ENCODE assay signal across 8 cellular contexts in the genomic region with DNA sequence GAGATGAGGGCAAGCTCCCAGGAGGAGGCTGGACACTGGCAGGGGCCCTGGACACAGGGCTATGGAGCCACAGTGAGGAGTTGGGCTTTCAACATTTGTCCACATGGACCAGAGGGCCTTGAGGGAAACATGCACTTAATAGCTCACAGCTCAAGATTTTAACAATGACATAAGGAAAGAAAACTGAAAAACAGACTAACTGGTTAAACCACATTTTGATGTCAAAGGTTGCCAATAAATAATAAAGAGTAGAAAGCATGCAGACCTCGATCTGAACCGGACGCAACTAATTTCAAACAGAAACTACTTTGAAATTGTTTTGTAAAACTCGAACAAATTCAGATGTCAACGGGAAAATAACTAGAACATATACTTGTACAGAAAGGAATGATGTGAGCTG. TPM values are rescaled to one million over a fixed set of nuclear protein-coding genes. Genes with fewer than 3 reads are reported as not detected.
DNase-seq lines count a peak whose midpoint lies in the region; ATAC-seq and TF ChIP-seq lines count a peak whose summit lies in the region.
"Not testable (repeated sequence)": the region's sequence is repeated elsewhere in the genome, so short reads cannot be mapped to it uniquely, and the experiment has no call there.

No MANE protein-coding gene starts in this region.

- H3K27ac ChIP-seq in trophoblast cell (ENCODE audit: low read depth, low read length) = peak overlapping the region; percentile 85

- not testable (repeated sequence) for DNase-seq in Calu3; WTC11 (ENCODE audit: low spot score); activated T-helper 2 cell treated with anti-CD3 and anti-CD28 coated beads, Interferon-gamma antibody, Interleukin-2, Interleukin-4, amounts not matched to agents 10 μg/mL and 5 μg/mL and 100 μg/mL, durations not matched to agents 14 hours and 24 hours and 36 hours (ENCODE audit: low spot score); central memory CD8-positive, alpha-beta T cell (ENCODE audit: low spot score in 2 of 2); type B pancreatic cell (ENCODE audit: extremely low spot score, unreplicated experiment)
- DNase-seq in OCI-M1 (lab: John Stamatoyannopoulos, UW) (peak; percentile 36), fibroblast of villous mesenchyme (ENCODE audit: low read depth) (peak; percentile 44), trophoblast cell (peak; percentile 25 to 94)

- not testable (repeated sequence) for H4K12ac ChIP-seq in trophoblast cell (ENCODE audit: low read depth, low read length)

- not testable (repeated sequence) for H3K79me2 ChIP-seq in trophoblast cell (ENCODE audit: control insufficient read depth, insufficient read depth, low read length, poor library complexity)

- not testable (repeated sequence) for H3K4me2 ChIP-seq in trophoblast cell (ENCODE audit: low read length)

- H2BK12ac ChIP-seq in trophoblast cell (ENCODE audit: low read length) = not testable (repeated sequence)

- H3K4me1 Mint-ChIP-seq in Calu3 (ENCODE audit: low read depth, unreplicated experiment) (peaks cover 42% of the 10 kb centered on the region), WTC11 (peaks cover 19% of the 10 kb centered on the region), type B pancreatic cell (ENCODE audit: unreplicated experiment) (peaks cover 27% of the 10 kb centered on the region)
- peaks cover 28% of the 10 kb centered on the region for H3K4me1 Mint-ChIP-seq in activated T-helper 2 cell treated with anti-CD3 and anti-CD28 coated beads, Interferon-gamma antibody, Interleukin-2, Interleukin-4, amounts not matched to agents 10 μg/mL and 5 μg/mL and 100 μg/mL, durations not matched to agents 14 hours and 24 hours and 36 hours (ENCODE audit: low read depth)
- H3K4me1 Mint-ChIP-seq in central memory CD8-positive, alpha-beta T cell = peaks cover 32% of the 10 kb centered on the region

- no CpG with 5 or more reads among the region's 5 CpGs for WGBS in trophoblast cell (ENCODE audit: extremely low coverage, insufficient coverage, insufficient read length)

- peak overlapping the region; percentile 94 for H3K27ac Mint-ChIP-seq in Calu3 (ENCODE audit: unreplicated experiment)
- peak overlapping the region; percentile 21; the same call in 1 of the 2 replicates for H3K27ac Mint-ChIP-seq in WTC11
- H3K27ac Mint-ChIP-seq in activated T-helper 2 cell treated with anti-CD3 and anti-CD28 coated beads, Interferon-gamma antibody, Interleukin-2, Interleukin-4, amounts not matched to agents 10 μg/mL and 5 μg/mL and 100 μg/mL, durations not matched to agents 14 hours and 24 hours and 36 hours = peak overlapping the region; percentile 44
- peak overlapping the region; percentile 20 for H3K27ac Mint-ChIP-seq in central memory CD8-positive, alpha-beta T cell (ENCODE audit: low read depth)
- H3K27ac Mint-ChIP-seq in type B pancreatic cell = peak overlapping the region; percentile 98

- not testable (repeated sequence) for H3K18ac ChIP-seq in trophoblast cell (ENCODE audit: low read length)

- H3K9ac ChIP-seq in trophoblast cell (ENCODE audit: low read length) = not testable (repeated sequence)

- not testable (repeated sequence) for H3K14ac ChIP-seq in trophoblast cell (ENCODE audit: low read length)

- H3K4me3 ChIP-seq in fibroblast of villous mesenchyme (ENCODE audit: low read depth, low read length); trophoblast cell (ENCODE audit: low read depth, low read length): not testable (repeated sequence)

- H4K91ac ChIP-seq in trophoblast cell (ENCODE audit: low read depth, low read length) = not testable (repeated sequence)

- peak overlapping the region; percentile 35 for H2BK5ac ChIP-seq in trophoblast cell (ENCODE audit: low read depth, low read length, poor library complexity)

- H3K4ac ChIP-seq in trophoblast cell (ENCODE audit: low read depth, low read length) = not testable (repeated sequence)

- H3K27me3 ChIP-seq in trophoblast cell (ENCODE audit: insufficient read depth, low read length) = not testable (repeated sequence)

- CTCF ChIA-PET in Calu3 (lab: Charles Lee) = interaction anchor here (0.7 to 0.8 kb wide), 2 partner anchors 398 to 1083 kb away, joined by 6 to 9 read pairs; no protein-coding TSS in a partner anchor
- CTCF ChIA-PET in WTC11 (lab: Charles Lee) = interaction anchor here (0.6 kb wide), 1 partner anchor 151 kb away, joined by 3 read pairs; no protein-coding TSS in a partner anchor

- ATAC-seq in WTC11; central memory CD8-positive, alpha-beta T cell (replicated peaks; ENCODE audit: extremely low read depth, poor library complexity, severe bottlenecking): not testable (repeated sequence)

- not testable (repeated sequence) for H3K9me3 Mint-ChIP-seq in Calu3 (ENCODE audit: low read depth, unreplicated experiment); WTC11; central memory CD8-positive, alpha-beta T cell
- peaks cover 25% of the 10 kb centered on the region for H3K9me3 Mint-ChIP-seq in activated T-helper 2 cell treated with anti-CD3 and anti-CD28 coated beads, Interferon-gamma antibody, Interleukin-2, Interleukin-4, amounts not matched to agents 10 μg/mL and 5 μg/mL and 100 μg/mL, durations not matched to agents 14 hours and 24 hours and 36 hours
- H3K9me3 Mint-ChIP-seq in type B pancreatic cell = peaks cover 10% of the 10 kb centered on the region

- peaks cover 26 to 43% of the 10 kb centered on the region in 2 experiments for H3K4me1 ChIP-seq in trophoblast cell (ENCODE audit: control insufficient read depth in 1 of 2, insufficient read depth in 2 of 2, low read length in 2 of 2)

- not testable (repeated sequence) for H2BK120ac ChIP-seq in trophoblast cell (ENCODE audit: insufficient read depth, low read length, poor library complexity)

- peaks cover 32% of the 10 kb centered on the region for H3K79me1 ChIP-seq in trophoblast cell (ENCODE audit: low read length)

- H3K27me3 Mint-ChIP-seq in Calu3 (ENCODE audit: unreplicated experiment); WTC11 (ENCODE audit: low read depth); activated T-helper 2 cell treated with anti-CD3 and anti-CD28 coated beads, Interferon-gamma antibody, Interleukin-2, Interleukin-4, amounts not matched to agents 10 μg/mL and 5 μg/mL and 100 μg/mL, durations not matched to agents 14 hours and 24 hours and 36 hours (ENCODE audit: low read depth); central memory CD8-positive, alpha-beta T cell; type B pancreatic cell: not testable (repeated sequence)

- not testable (repeated sequence) for H2AK5ac ChIP-seq in trophoblast cell (ENCODE audit: low read length)

- BruUV-seq in Calu3 (replicated peaks; lab: Mats Ljungman, UMichigan) = not testable (repeated sequence)

- intact Hi-C loops in Calu3 (cut with micrococcal nuclease; ENCODE audit: unreplicated experiment); activated T-helper 2 cell treated with anti-CD3 and anti-CD28 coated beads, Interferon-gamma antibody, Interleukin-2, Interleukin-4, amounts not matched to agents 10 μg/mL and 5 μg/mL and 100 μg/mL, durations not matched to agents 14 hours and 24 hours and 36 hours (cut with micrococcal nuclease): not testable (repeated sequence)

- not testable (repeated sequence) for H3K36me3 ChIP-seq in trophoblast cell (ENCODE audit: control insufficient read depth in 1 of 2, insufficient read depth in 2 of 2, low read length in 2 of 2)

- H2AFZ ChIP-seq in trophoblast cell (ENCODE audit: insufficient read depth, low read length, poor library complexity) = not testable (repeated sequence)

- POLR2A ChIA-PET in WTC11 (lab: Charles Lee) = not testable (repeated sequence)

- H3K4me3 Mint-ChIP-seq in Calu3 (ENCODE audit: low read depth, unreplicated experiment) (peak overlapping the region; percentile 70), type B pancreatic cell (peak overlapping the region; percentile 84)
- H3K4me3 Mint-ChIP-seq in WTC11 = not testable (repeated sequence)
- H3K4me3 Mint-ChIP-seq in activated T-helper 2 cell treated with anti-CD3 and anti-CD28 coated beads, Interferon-gamma antibody, Interleukin-2, Interleukin-4, amounts not matched to agents 10 μg/mL and 5 μg/mL and 100 μg/mL, durations not matched to agents 14 hours and 24 hours and 36 hours (ENCODE audit: low read depth) = peak overlapping the region; percentile 47
- peak overlapping the region; percentile 52 for H3K4me3 Mint-ChIP-seq in central memory CD8-positive, alpha-beta T cell

- H4K8ac ChIP-seq in trophoblast cell (ENCODE audit: low read depth, low read length) = not testable (repeated sequence)

- H3K9me3 ChIP-seq in trophoblast cell (ENCODE audit: insufficient read depth, low read depth, low read length) = not testable (repeated sequence)

- not testable (repeated sequence) for TF ChIP-seq CTCF in Calu3 (IDR thresholded peaks at IDR 0.05; ENCODE audit: unreplicated experiment); WTC11 (IDR thresholded peaks at IDR 0.05); fibroblast of villous mesenchyme (IDR thresholded peaks at IDR 0.05; ENCODE audit: insufficient read depth, low read depth, low read length); type B pancreatic cell (conservative IDR thresholded peaks at IDR 0.05)

- H3K36me3 Mint-ChIP-seq in Calu3 (ENCODE audit: insufficient read depth, unreplicated experiment) = peaks cover 69% of the 10 kb centered on the region
- H3K36me3 Mint-ChIP-seq in WTC11 = peaks cover 18% of the 10 kb centered on the region; the same call in 1 of the 2 replicates
- peaks cover 62% of the 10 kb centered on the region for H3K36me3 Mint-ChIP-seq in activated T-helper 2 cell treated with anti-CD3 and anti-CD28 coated beads, Interferon-gamma antibody, Interleukin-2, Interleukin-4, amounts not matched to agents 10 μg/mL and 5 μg/mL and 100 μg/mL, durations not matched to agents 14 hours and 24 hours and 36 hours (ENCODE audit: low read depth)
- not testable (repeated sequence) for H3K36me3 Mint-ChIP-seq in central memory CD8-positive, alpha-beta T cell (ENCODE audit: insufficient read depth)
- H3K36me3 Mint-ChIP-seq in type B pancreatic cell = peaks cover 16% of the 10 kb centered on the region

- H3K23ac ChIP-seq in trophoblast cell (ENCODE audit: low read length) = not testable (repeated sequence)

RNA-seq across cellular contexts. Expression of a gene that starts 15.5 kb away (rescaled TPM):
- 25.5 and 27.0 TPM in 2 replicates for total RNA-seq in Calu3 (2022)
- total RNA-seq in WTC11 (2021) = 7.6 to 9.8 TPM (median 7.8 TPM) in 3 replicates
- total RNA-seq in activated T-helper 2 cell treated with anti-CD3 and anti-CD28 coated beads, Interferon-gamma antibody, Interleukin-2, Interleukin-4, amounts not matched to agents 10 μg/mL and 5 μg/mL and 100 μg/mL, durations not matched to agents 14 hours and 24 hours and 36 hours = 5.0 and 6.1 TPM in 2 replicates
- 1.9 and 4.7 TPM in 2 replicates for total RNA-seq in fibroblast of villous mesenchyme
- polyA plus RNA-seq in trophoblast cell (2013) = 9.6 and 9.8 TPM in 2 replicates
- 8.9 and 12.5 TPM in 2 replicates for total RNA-seq in type B pancreatic cell (ENCODE audit: low replicate concordance)

RNA-seq across cellular contexts. Expression of a gene that starts 23.9 kb away (rescaled TPM):
- 16.5 and 17.5 TPM in 2 replicates for total RNA-seq in Calu3 (2022)
- 10.8 to 15.3 TPM (median 12.4 TPM) in 3 replicates for total RNA-seq in WTC11 (2021)
- 8.1 and 8.4 TPM in 2 replicates for total RNA-seq in activated T-helper 2 cell treated with anti-CD3 and anti-CD28 coated beads, Interferon-gamma antibody, Interleukin-2, Interleukin-4, amounts not matched to agents 10 μg/mL and 5 μg/mL and 100 μg/mL, durations not matched to agents 14 hours and 24 hours and 36 hours
- total RNA-seq in fibroblast of villous mesenchyme = 4.5 and 11.7 TPM in 2 replicates
- 20.5 and 21.0 TPM in 2 replicates for polyA plus RNA-seq in trophoblast cell (2013)
- total RNA-seq in type B pancreatic cell (ENCODE audit: low replicate concordance) = 17.2 and 18.1 TPM in 2 replicates

RNA-seq across cellular contexts. Expression of a gene that starts 41.3 kb away (rescaled TPM):
- total RNA-seq in Calu3 (2022) (2.5 and 7.8 TPM in 2 replicates), WTC11 (2021) (23.7 to 25.4 TPM (median 23.8 TPM) in 3 replicates), fibroblast of villous mesenchyme (6.4 and 18.6 TPM in 2 replicates), type B pancreatic cell (ENCODE audit: low replicate concordance) (30.4 and 33.5 TPM in 2 replicates)
- total RNA-seq in activated T-helper 2 cell treated with anti-CD3 and anti-CD28 coated beads, Interferon-gamma antibody, Interleukin-2, Interleukin-4, amounts not matched to agents 10 μg/mL and 5 μg/mL and 100 μg/mL, durations not matched to agents 14 hours and 24 hours and 36 hours = 8.8 and 9.1 TPM in 2 replicates
- 10.1 and 13.4 TPM in 2 replicates for polyA plus RNA-seq in trophoblast cell (2013)

Comparison
In these comparisons a context has a peak if more than half of its experiments do, and no peak if none do; other contexts are left out.
1. H3K27ac Mint-ChIP-seq: peak in every context shown above with its lines; median percentile 98 in type B pancreatic cell; 94 in Calu3; 44 in activated T-helper 2 cell treated with anti-CD3 and anti-CD28 coated beads, Interferon-gamma antibody, Interleukin-2, Interleukin-4, amounts not matched to agents 10 μg/mL and 5 μg/mL and 100 μg/mL, durations not matched to agents 14 hours and 24 hours and 36 hours; 21 in WTC11; 20 in central memory CD8-positive, alpha-beta T cell.